30 cellular contexts compared by ENCODE assay signal in genomic region chr17:282912-283882, GRCh38.
A peak's percentile ranks its signal among the peaks of the same experiment; 100 is the strongest.
DNase-seq lines count a peak whose midpoint lies in the region; ATAC-seq, FAIRE-seq and TF ChIP-seq lines count a peak whose summit lies in the region.
"Had no signal": no experiment of that assay in that cellular context is flagged by ENCODE, and none has a peak within 500 bp of the region (broad histone marks: within the 10 kb centered on the region; RNA-seq: fewer than 3 reads in every experiment).

No MANE protein-coding gene starts in this region.

- no peak for ATAC-seq in stimulated activated memory B cell treated with anti-CD40 and anti-IgM and Interleukin-4, amounts not matched to agents 10 μg/mL and 1 μg/mL and 100 μg/mL, for 72 hours
- ATAC-seq: activated CD8-positive, alpha-beta T cell treated with anti-CD3 and anti-CD28 coated beads for 36 hours; activated T-helper 17 cell treated with anti-CD3 and anti-CD28 coated beads, Interleukin-2, amount 50 U/mL, for 72 hours; foreskin keratinocyte; HCT116; natural killer cell treated with Interleukin-12 subunit alpha and Interleukin-12 subunit beta and Interleukin-15 and Interleukin-18, amount 100 ng/mL, for 72 hours; PC-3; stimulated activated effector memory CD8-positive, alpha-beta T cell treated with anti-CD3 and anti-CD28 coated beads, Interleukin-12 subunit alpha, Interleukin-12 subunit beta, amount 100 ng/mL, for 72 hours had no signal

- TF ChIP-seq CTCF in adrenal gland (IDR thresholded peaks at IDR 0.05) (no peak), mesothelial cell of epicardium (IDR thresholded peaks at IDR 0.05; ENCODE audit: unreplicated experiment) (no peak), spleen (IDR thresholded peaks at IDR 0.05 in 8 of 11, conservative IDR thresholded peaks at IDR 0.05 in 3 of 11) (no peak)

- peak overlapping the region; percentile 25 for H3K27ac Mint-ChIP-seq in mesothelial cell of epicardium
- no peak overlapping the region for H3K27ac Mint-ChIP-seq in stimulated activated memory B cell treated with anti-CD40 and anti-IgM and Interleukin-4, amounts not matched to agents 10 μg/mL and 1 μg/mL and 100 μg/mL, for 72 hours
- H3K27ac Mint-ChIP-seq: activated CD8-positive, alpha-beta T cell treated with anti-CD3 and anti-CD28 coated beads for 36 hours; activated naive CD8-positive, alpha-beta T cell; activated T-helper 17 cell treated with anti-CD3 and anti-CD28 coated beads, Interleukin-2, amount 50 U/mL, for 72 hours; natural killer cell treated with Interleukin-12 subunit alpha and Interleukin-12 subunit beta and Interleukin-15 and Interleukin-18, amount 100 ng/mL, for 72 hours; stimulated activated effector memory CD8-positive, alpha-beta T cell treated with anti-CD3 and anti-CD28 coated beads, Interleukin-12 subunit alpha, Interleukin-12 subunit beta, amount 100 ng/mL, for 72 hours had no signal

- H3K36me3 ChIP-seq in adrenal gland (replicated peaks in 1 of 2): no peaks in the 10 kb centered on the region
- peaks cover 0 to 15% (median 2%) of the 10 kb centered on the region in 6 donors for H3K36me3 ChIP-seq in spleen
- H3K36me3 ChIP-seq: cardiac muscle cell, transverse colon had no signal

- peaks cover 10% of the 10 kb centered on the region for H3K36me3 Mint-ChIP-seq in mesothelial cell of epicardium
- H3K36me3 Mint-ChIP-seq in stimulated activated memory B cell treated with anti-CD40 and anti-IgM and Interleukin-4, amounts not matched to agents 10 μg/mL and 1 μg/mL and 100 μg/mL, for 72 hours: peaks cover 5% of the 10 kb centered on the region
- H3K36me3 Mint-ChIP-seq: natural killer cell treated with Interleukin-12 subunit alpha and Interleukin-12 subunit beta and Interleukin-15 and Interleukin-18, amount 100 ng/mL, for 72 hours; stimulated activated effector memory CD8-positive, alpha-beta T cell treated with anti-CD3 and anti-CD28 coated beads, Interleukin-12 subunit alpha, Interleukin-12 subunit beta, amount 100 ng/mL, for 72 hours had no signal

- H3K4me3 ChIP-seq in adrenal gland (no peak overlapping the region), spleen (no peak overlapping the region)
- H3K4me3 ChIP-seq: cardiac muscle cell, esophagus squamous epithelium, transverse colon had no signal

- TF ChIP-seq POLR2A in adrenal gland (IDR thresholded peaks at IDR 0.05): no peak
- no peak for TF ChIP-seq POLR2A in spleen (IDR thresholded peaks at IDR 0.05)
- TF ChIP-seq POLR2A in H54 (IDR thresholded peaks at IDR 0.05; ENCODE audit: low read depth, low read length): no peak

- in situ Hi-C loops in G401 (cut with HindIII; ENCODE audit: low sequenced_read_pairs): loop anchor here (5.0 kb wide), 1 partner anchor 96 kb away; no protein-coding TSS in a partner anchor

- DNase-seq in G401 (ENCODE audit: low spot score) (peak; percentile 55), adrenal gland (peak in 5 of 7 donors; percentile 10 to 40 (median 14)), mesothelial cell of epicardium (ENCODE audit: low spot score in 2 of 2, unreplicated experiment in 2 of 2) (no peak), spleen (peak; percentile 40), pons (ENCODE audit: low spot score) (no peak), H54 (ENCODE audit: insufficient read length, low spot score) (no peak)
- DNase-seq: activated CD8-positive, alpha-beta memory T cell treated with anti-CD3 and anti-CD28 coated beads, Interleukin-2, amount 50 U/mL, for 48 hours; activated CD8-positive, alpha-beta T cell treated with anti-CD3 and anti-CD28 coated beads for 36 hours; cortex of kidney; DMS53; esophagus squamous epithelium; foreskin keratinocyte; mammary epithelial cell; NCI-H2081 treated with DMSO at 0.1 percent for 48 hours; NCI-H2227 treated with DMSO at 0.1 percent for 48 hours; NCI-H526; PC-3; SHP77; stimulated activated CD4-positive, alpha-beta T cell treated with anti-CD3 and anti-CD28 coated beads, Interleukin-15, amount 100 ng/mL, for 24 hours; transverse colon had no signal

- H3K27ac ChIP-seq in adrenal gland: no peak overlapping the region
- no peak overlapping the region for H3K27ac ChIP-seq in spleen
- H3K27ac ChIP-seq: cardiac muscle cell, esophagus squamous epithelium, foreskin keratinocyte, parathyroid adenoma, transverse colon had no signal

- 81 to 95% (median 84%) methylated on average over 9 to 28 of the region's 28 CpGs for WGBS in adrenal gland, 4 donors
- WGBS in spleen, 5 donors: 81 to 89% (median 84%) methylated on average over 24 to 28 of the region's 28 CpGs

- H3K9me3 Mint-ChIP-seq in mesothelial cell of epicardium: no peaks in the 10 kb centered on the region
- peaks cover 2% of the 10 kb centered on the region for H3K9me3 Mint-ChIP-seq in stimulated activated memory B cell treated with anti-CD40 and anti-IgM and Interleukin-4, amounts not matched to agents 10 μg/mL and 1 μg/mL and 100 μg/mL, for 72 hours
- H3K9me3 Mint-ChIP-seq: activated CD8-positive, alpha-beta T cell treated with anti-CD3 and anti-CD28 coated beads for 36 hours; activated T-helper 17 cell treated with anti-CD3 and anti-CD28 coated beads, Interleukin-2, amount 50 U/mL, for 72 hours; natural killer cell treated with Interleukin-12 subunit alpha and Interleukin-12 subunit beta and Interleukin-15 and Interleukin-18, amount 100 ng/mL, for 72 hours; stimulated activated effector memory CD8-positive, alpha-beta T cell treated with anti-CD3 and anti-CD28 coated beads, Interleukin-12 subunit alpha, Interleukin-12 subunit beta, amount 100 ng/mL, for 72 hours had no signal

- no peak overlapping the region for H3K4me3 Mint-ChIP-seq in mesothelial cell of epicardium
- no peak overlapping the region for H3K4me3 Mint-ChIP-seq in stimulated activated memory B cell treated with anti-CD40 and anti-IgM and Interleukin-4, amounts not matched to agents 10 μg/mL and 1 μg/mL and 100 μg/mL, for 72 hours
- H3K4me3 Mint-ChIP-seq: activated CD8-positive, alpha-beta T cell treated with anti-CD3 and anti-CD28 coated beads for 36 hours; activated naive CD8-positive, alpha-beta T cell; activated T-helper 17 cell treated with anti-CD3 and anti-CD28 coated beads, Interleukin-2, amount 50 U/mL, for 72 hours; natural killer cell treated with Interleukin-12 subunit alpha and Interleukin-12 subunit beta and Interleukin-15 and Interleukin-18, amount 100 ng/mL, for 72 hours; stimulated activated effector memory CD8-positive, alpha-beta T cell treated with anti-CD3 and anti-CD28 coated beads, Interleukin-12 subunit alpha, Interleukin-12 subunit beta, amount 100 ng/mL, for 72 hours had no signal

- no peaks in the 10 kb centered on the region for H3K27me3 Mint-ChIP-seq in mesothelial cell of epicardium (ENCODE audit: low read depth)
- H3K27me3 Mint-ChIP-seq in stimulated activated memory B cell treated with anti-CD40 and anti-IgM and Interleukin-4, amounts not matched to agents 10 μg/mL and 1 μg/mL and 100 μg/mL, for 72 hours: no peaks in the 10 kb centered on the region
- H3K27me3 Mint-ChIP-seq: activated CD8-positive, alpha-beta T cell treated with anti-CD3 and anti-CD28 coated beads for 36 hours; activated naive CD8-positive, alpha-beta T cell; activated T-helper 17 cell treated with anti-CD3 and anti-CD28 coated beads, Interleukin-2, amount 50 U/mL, for 72 hours had no signal

- H3K9me3 ChIP-seq in adrenal gland (replicated peaks in 1 of 3) (no peaks in the 10 kb centered on the region), spleen (no peaks in the 10 kb centered on the region)
- H3K9me3 ChIP-seq: esophagus squamous epithelium, transverse colon had no signal

- H3K27me3 ChIP-seq in adrenal gland (no peaks in the 10 kb centered on the region), spleen (replicated peaks in 1 of 7) (no peaks in the 10 kb centered on the region)
- H3K27me3 ChIP-seq: cardiac muscle cell, esophagus squamous epithelium, transverse colon had no signal

- peaks cover 6% of the 10 kb centered on the region for H3K4me1 Mint-ChIP-seq in mesothelial cell of epicardium
- H3K4me1 Mint-ChIP-seq in stimulated activated memory B cell treated with anti-CD40 and anti-IgM and Interleukin-4, amounts not matched to agents 10 μg/mL and 1 μg/mL and 100 μg/mL, for 72 hours: no peaks in the 10 kb centered on the region
- H3K4me1 Mint-ChIP-seq: activated T-helper 17 cell treated with anti-CD3 and anti-CD28 coated beads, Interleukin-2, amount 50 U/mL, for 72 hours; stimulated activated effector memory CD8-positive, alpha-beta T cell treated with anti-CD3 and anti-CD28 coated beads, Interleukin-12 subunit alpha, Interleukin-12 subunit beta, amount 100 ng/mL, for 72 hours had no signal

- no peak for FAIRE-seq in H54 (lab: Jason Lieb, UNC)
- FAIRE-seq: astrocyte, G401.6 had no signal

- intact Hi-C loops in adrenal gland (cut with DNase I): no loop called here
- intact Hi-C loops in spleen (cut with DNase I; ENCODE audit: low total_unique reads): no loop called here

- peaks cover 0 to 12% of the 10 kb centered on the region in 2 donors for H3K4me1 ChIP-seq in adrenal gland (replicated peaks in 1 of 2)
- H3K4me1 ChIP-seq in spleen: peaks cover 0 to 28% (median 7%) of the 10 kb centered on the region in 6 donors
- H3K4me1 ChIP-seq: foreskin keratinocyte, parathyroid adenoma, transverse colon had no signal

Comparison
In these comparisons a context has a peak if more than half of its experiments do, and no peak if none do; other contexts are left out.
1. DNase-seq: peak in G401 (single experiment), adrenal gland (5 of 7) and spleen (single experiment); none in mesothelial cell of epicardium (0 of 2), pons (single experiment) and H54 (single experiment).